ENCODE assay signal across 9 cellular contexts in the genomic region with DNA sequence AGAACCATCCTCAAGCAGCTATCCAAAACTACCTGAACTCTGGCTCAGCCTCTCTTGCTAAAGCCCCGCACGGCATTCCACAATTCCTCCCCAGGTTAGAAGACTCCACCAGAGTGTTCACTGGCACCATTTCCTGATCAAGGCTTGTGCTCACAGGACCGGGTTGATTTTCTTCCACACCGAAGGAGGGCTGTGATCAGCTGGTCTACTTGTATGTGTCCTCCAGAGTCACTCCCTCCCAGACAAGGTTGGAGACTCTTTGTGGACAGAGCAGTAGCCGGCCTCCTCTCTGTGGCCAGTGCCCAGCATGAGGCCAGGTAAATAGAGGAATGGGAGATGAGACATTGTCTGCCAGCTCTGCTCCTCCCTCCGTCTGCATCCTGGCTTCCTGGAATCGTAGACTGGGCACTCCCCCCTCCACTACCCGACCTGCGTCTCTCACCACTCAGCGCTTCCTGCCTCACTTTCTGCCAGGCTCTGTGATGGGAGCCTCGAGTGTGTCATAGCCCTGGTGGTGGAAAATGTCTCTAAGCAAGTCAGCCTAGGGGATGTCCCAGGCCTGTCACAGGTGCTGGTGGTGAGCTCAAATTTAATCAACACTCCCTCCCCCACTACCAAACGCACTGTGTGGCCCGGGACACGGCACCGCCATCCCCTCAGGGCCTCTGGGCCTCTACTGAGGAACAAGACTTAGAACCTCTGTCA. TPM values are rescaled to one million over a fixed set of nuclear protein-coding genes. Genes with fewer than 3 reads are reported as not detected.
DNase-seq lines count a peak whose midpoint lies in the region; ATAC-seq and TF ChIP-seq lines count a peak whose summit lies in the region.
"Had no signal": no experiment of that assay in that cellular context is flagged by ENCODE, and none has a peak within 500 bp of the region (broad histone marks: within the 10 kb centered on the region; RNA-seq: fewer than 3 reads in every experiment).

No MANE protein-coding gene starts in this region.

- H3K36me3 ChIP-seq in mucosa of descending colon (ENCODE audit: low read depth) (no peaks in the 10 kb centered on the region), thymus (ENCODE audit: control insufficient read depth, insufficient read depth) (no peaks in the 10 kb centered on the region)

- TF ChIP-seq CTCF in mucosa of descending colon (IDR thresholded peaks at IDR 0.05): no peak

- peak overlapping the region; percentile 85 for H3K27ac ChIP-seq in thymus (ENCODE audit: low read depth)
- H3K27ac ChIP-seq: body of pancreas had no signal

- peak; percentile 79 for ATAC-seq in GM18867 (IDR thresholded peaks at IDR 0.05; ENCODE audit: unreplicated experiment)
- ATAC-seq in HG02973 (IDR thresholded peaks at IDR 0.05; ENCODE audit: unreplicated experiment): peak; percentile 83
- ATAC-seq in mucosa of descending colon: peak; percentile 91
- ATAC-seq: body of pancreas had no signal

- H3K4me1 ChIP-seq in mucosa of descending colon (ENCODE audit: low read depth) (no peaks in the 10 kb centered on the region), thymus (ENCODE audit: control insufficient read depth, insufficient read depth, low read length) (peaks cover 11% of the 10 kb centered on the region)
- H3K4me1 ChIP-seq: body of pancreas had no signal

- 22% methylated on average over 15 of the region's 15 CpGs for WGBS in thymus

- no peak overlapping the region for H3K4me3 ChIP-seq in mucosa of descending colon
- no peak overlapping the region for H3K4me3 ChIP-seq in thymus (ENCODE audit: low read length)
- H3K4me3 ChIP-seq: body of pancreas had no signal

- H3K9me3 ChIP-seq in mucosa of descending colon: no peaks in the 10 kb centered on the region
- H3K9me3 ChIP-seq in thymus (ENCODE audit: control insufficient read depth): no peaks in the 10 kb centered on the region
- H3K9me3 ChIP-seq: body of pancreas had no signal

- intact Hi-C loops in mucosa of descending colon (cut with DNase I, micrococcal nuclease): no loop called here

- no peaks in the 10 kb centered on the region for H3K27me3 ChIP-seq in thymus (ENCODE audit: control insufficient read depth, insufficient read depth)
- H3K27me3 ChIP-seq: body of pancreas had no signal

- peak; percentile 35 to 59 for DNase-seq in SHP77 (lab: John Stamatoyannopoulos, UW)
- peak; percentile 90 for DNase-seq in activated naive CD4-positive, alpha-beta T cell treated with anti-CD3 and anti-CD28 coated beads, Interleukin-2, amount 50 U/mL, for 16 hours
- DNase-seq in mucosa of descending colon: peak; percentile 47 to 74 (median 56)
- no peak for DNase-seq in NCI-H1436 treated with DMSO at 0.1 percent for 48 hours (lab: John Stamatoyannopoulos, UW)
- no peak for DNase-seq in GF-D8 (lab: John Stamatoyannopoulos, UW)

RNA-seq across cellular contexts. Expression of a gene that starts 12.5 kb away (rescaled TPM):
- under 1 TPM in 2 of 3 donors, not detected in 1; 0.29 to 0.46 TPM for total RNA-seq in mucosa of descending colon
- 1.8 TPM for polyA plus RNA-seq in thymus

RNA-seq across cellular contexts. Expression of a gene that starts 27.7 kb away (rescaled TPM):
- total RNA-seq in mucosa of descending colon: 1 to 10 TPM; 4.5 to 5.8 (median 5.3) TPM
- 7.0 TPM for polyA plus RNA-seq in thymus

Comparison
In these comparisons a context has a peak if more than half of its experiments do, and no peak if none do; other contexts are left out.
1. DNase-seq: peak in SHP77 (2 of 2), activated naive CD4-positive, alpha-beta T cell treated with anti-CD3 and anti-CD28 coated beads, Interleukin-2, amount 50 U/mL, for 16 hours (single experiment) and mucosa of descending colon (3 of 3); none in NCI-H1436 treated with DMSO at 0.1 percent for 48 hours (single experiment) and GF-D8 (single experiment).
2. Peak in every context shown above with its lines, with median percentiles within 50 percentile points of each other: ATAC-seq.